ENCODE assay signal across 7 cellular contexts in genomic region chr6:10412948-10413849, GRCh38. TPM values are rescaled to one million over a fixed set of nuclear protein-coding genes. Genes with fewer than 3 reads are reported as not detected.
DNase-seq lines count a peak whose midpoint lies in the region; ATAC-seq and TF ChIP-seq lines count a peak whose summit lies in the region.

No MANE protein-coding gene starts in this region.

- H3K36me3 ChIP-seq in fibroblast of lung (ENCODE audit: control insufficient read depth, insufficient read depth, low read length) (no peaks in the 10 kb centered on the region), prostate gland (no peaks in the 10 kb centered on the region)

- TF ChIP-seq POLR2A in GM18505 (IDR thresholded peaks at IDR 0.05; ENCODE audit: borderline replicate concordance, extremely low read depth, insufficient read depth, insufficient read length) (no peak), prostate gland (IDR thresholded peaks at IDR 0.05) (peak; percentile 87)

- intact Hi-C loops in prostate gland (cut with DNase I): no loop called here

- no peak overlapping the region for H2AFZ ChIP-seq in fibroblast of lung (ENCODE audit: low read length)

- H3K27me3 ChIP-seq in fibroblast of lung (ENCODE audit: control insufficient read depth, insufficient read depth, low read length): peaks cover 76% of the 10 kb centered on the region
- H3K27me3 ChIP-seq in prostate gland (replicated peaks; ENCODE audit: insufficient read depth): peaks cover 4% of the 10 kb centered on the region

- WGBS in prostate gland: 2% methylated on average over 47 of the region's 60 CpGs

- H3K4me3 ChIP-seq in fibroblast of lung (replicated peaks in 1 of 4; ENCODE audit: control extremely low read depth in 1 of 4, insufficient read depth in 1 of 4, low read depth in 3 of 4, low read length in 4 of 4): peak overlapping the region in 3 of 4 experiments; percentile 72 to 80 (median 74)
- peak overlapping the region; percentile 71 to 81 for H3K4me3 ChIP-seq in prostate gland

- H3K27ac ChIP-seq in fibroblast of lung (ENCODE audit: insufficient read depth, low read length) (no peak overlapping the region), prostate gland (peak overlapping the region; percentile 89 to 98)

- TF ChIP-seq CTCF in fibroblast of lung (conservative IDR thresholded peaks at IDR 0.05 in 1 of 2, IDR thresholded peaks at IDR 0.05 in 1 of 2; ENCODE audit: low read depth in 1 of 2, low read length in 2 of 2) (no peak), prostate gland (IDR thresholded peaks at IDR 0.05) (peak in 2 of 4 experiments; percentile 15 to 56)

- no peaks in the 10 kb centered on the region for H4K20me1 ChIP-seq in fibroblast of lung (ENCODE audit: control insufficient read depth, extremely low read depth, insufficient read depth, low read length)

- H3K79me2 ChIP-seq in fibroblast of lung (ENCODE audit: control insufficient read depth, insufficient read depth, low read length): no peaks in the 10 kb centered on the region

- H3K4me2 ChIP-seq in fibroblast of lung (ENCODE audit: extremely low read depth, insufficient read depth, low read length): peak overlapping the region; percentile 66

- peak; percentile 17 for ATAC-seq in GM18505 (IDR thresholded peaks at IDR 0.05; ENCODE audit: unreplicated experiment)
- ATAC-seq in HG02610 (IDR thresholded peaks at IDR 0.05; ENCODE audit: unreplicated experiment): peak; percentile 1
- no peak for ATAC-seq in HG02938 (IDR thresholded peaks at IDR 0.05; ENCODE audit: unreplicated experiment)

- H3K9me3 ChIP-seq in fibroblast of lung (ENCODE audit: control insufficient read depth, insufficient read depth, low read depth, low read length) (no peaks in the 10 kb centered on the region), prostate gland (no peaks in the 10 kb centered on the region)

- H3K4me1 ChIP-seq in fibroblast of lung (ENCODE audit: control insufficient read depth, extremely low read depth, insufficient read depth, low read length) (no peaks in the 10 kb centered on the region), prostate gland (replicated peaks) (peaks cover 3% of the 10 kb centered on the region)

- DNase-seq in fibroblast of lung (ENCODE audit: low read depth in 2 of 2): no peak
- peak; percentile 92 for DNase-seq in prostate gland (ENCODE audit: low spot score)
- DNase-seq in NK-92 treated with Interleukin-12 subunit alpha and Interleukin-12 subunit beta, amount 100 ng/mL, for 24 hours (lab: John Stamatoyannopoulos, UW): no peak

- H3K9ac ChIP-seq in fibroblast of lung (ENCODE audit: insufficient read depth, low read length): no peak overlapping the region

TF ChIP-seq in PFSK-1, 5 proteins besides CTCF, POLR2A, EP300 and RAD21:
- TF ChIP-seq REST (IDR thresholded peaks at IDR 0.05; ENCODE audit: insufficient read depth in 1 of 2, low read depth in 2 of 2, low read length in 2 of 2): no peak
- TF ChIP-seq SIN3A (IDR thresholded peaks at IDR 0.05; ENCODE audit: borderline replicate concordance, insufficient read depth, low read length): peak; percentile 36; the same call in 1 of the 2 replicates
- TF ChIP-seq FOXP2 (optimal IDR thresholded peaks at IDR 0.05; ENCODE audit: borderline replicate concordance, extremely low read depth, extremely low read length, insufficient read depth): no peak
- no peak for TF ChIP-seq TAF1 (IDR thresholded peaks at IDR 0.05; ENCODE audit: borderline replicate concordance, insufficient read depth, low read length)

RNA-seq across cellular contexts. Expression of gene TFAP2A, which starts 1.7 kb away (rescaled TPM):
- 75.0 TPM for polyA plus RNA-seq in PFSK-1 (2012; ENCODE audit: insufficient read length, low read depth)
- total RNA-seq in fibroblast of lung (not detected in 2 replicates), prostate gland (10 to 100 TPM; 16.0 to 20.4 TPM)
- polyA plus RNA-seq in fibroblast of lung: 0.03 and 0.05 TPM in 2 replicates
- polyA plus RNA-seq in fibroblast of lung (2012): 0.10 and 0.29 TPM in 2 replicates
- polyA minus RNA-seq in fibroblast of lung (ENCODE audit: low replicate concordance): not detected in 2 replicates

Comparison
In these comparisons a context has a peak if more than half of its experiments do, and no peak if none do; other contexts are left out.
1. RNA of gene TFAP2A, which starts 1.7 kb away (total RNA-seq): 16.0 to 20.4 TPM in prostate gland; not detected in fibroblast of lung; every median in the first group is over 10 times any median in the second.